Comparison of ENCODE assay signal across 20 cellular contexts in the genomic region with DNA sequence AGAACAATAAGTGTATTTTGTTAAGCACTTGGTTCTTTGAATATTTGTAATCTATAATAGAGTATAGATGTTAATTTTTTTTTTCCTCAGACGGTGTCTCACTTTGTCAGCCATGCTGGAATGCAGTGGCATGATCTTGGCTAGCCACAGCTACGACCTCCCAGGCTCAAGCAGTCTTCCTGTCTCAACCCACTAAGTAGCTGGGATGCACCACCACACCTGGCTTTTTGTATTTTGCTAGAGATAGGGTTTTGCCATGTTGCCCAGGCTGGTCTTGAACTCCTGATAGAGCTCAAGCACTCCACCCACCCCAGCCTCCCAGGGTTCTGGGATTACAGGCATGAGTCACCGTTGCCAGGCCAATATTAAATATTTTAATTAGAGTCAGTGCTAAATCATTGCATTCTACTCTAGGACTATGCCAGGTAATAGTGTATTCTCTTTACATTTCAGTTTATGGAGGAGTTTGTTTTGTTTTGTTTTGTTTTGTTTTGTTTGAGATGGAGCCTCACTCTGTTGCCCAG. TPM values are rescaled to one million over a fixed set of nuclear protein-coding genes. Genes with fewer than 3 reads are reported as not detected.
DNase-seq lines count a peak whose midpoint lies in the region; ATAC-seq and TF ChIP-seq lines count a peak whose summit lies in the region.
"Had no signal": no experiment of that assay in that cellular context is flagged by ENCODE, and none has a peak within 500 bp of the region (broad histone marks: within the 10 kb centered on the region; RNA-seq: fewer than 3 reads in every experiment).

No MANE protein-coding gene starts in this region.

- POLR2A ChIA-PET in PC-3 (lab: Charles Lee; ENCODE audit: unreplicated experiment) = no interaction called here

- TF ChIP-seq CTCF in PC-3 (conservative IDR thresholded peaks at IDR 0.05; ENCODE audit: low read depth, low read length) = no peak

- no peaks in the 10 kb centered on the region for H3K27me3 Mint-ChIP-seq in effector memory CD8-positive, alpha-beta T cell
- H3K27me3 Mint-ChIP-seq: activated CD4-positive, alpha-beta T cell treated with anti-CD3 and anti-CD28 coated beads, Interleukin-2, amount 10 ng/mL, durations not matched to agents 7 days and 5 days had no signal

- H3K36me3 Mint-ChIP-seq in effector memory CD8-positive, alpha-beta T cell (ENCODE audit: insufficient read depth) = peaks cover 18% of the 10 kb centered on the region

- WGBS in GM23248 (ENCODE audit: low coverage in 1 of 2, low lambda C conversion rate in 2 of 2, missing lambda C conversion rate in 2 of 2), 2 experiments = 69 to 74% methylated on average over 3 of the region's 3 CpGs

- ATAC-seq in PC-3 = peak; percentile 31; the same call in 1 of the 2 replicates
- ATAC-seq in effector memory CD8-positive, alpha-beta T cell (replicated peaks) = no peak
- ATAC-seq: K562 had no signal

- DNase-seq in GM23248 = peak; percentile 45
- peak; percentile 26 for DNase-seq in PC-3
- no peak for DNase-seq in effector memory CD8-positive, alpha-beta T cell
- peak; percentile 45 for DNase-seq in renal cortical epithelial cell (ENCODE audit: low read depth)
- no peak for DNase-seq in activated CD8-positive, alpha-beta memory T cell treated with anti-CD3 and anti-CD28 coated beads, Interleukin-2, amount 50 U/mL, for 48 hours
- DNase-seq in cerebellar nuclear complex (lab: John Stamatoyannopoulos, UW) = no peak
- no peak for DNase-seq in NCI-H748 (lab: John Stamatoyannopoulos, UW; ENCODE audit: unreplicated experiment)
- no peak for DNase-seq in amniotic stem cell (lab: John Stamatoyannopoulos, UW)
- DNase-seq: activated CD4-positive, alpha-beta T cell treated with anti-CD3 and anti-CD28 coated beads, Interleukin-2, amount 10 ng/mL, durations not matched to agents 7 days and 5 days; activated CD8-positive, alpha-beta memory T cell treated with anti-CD3 and anti-CD28 coated beads, Interleukin-2, amount 50 U/mL, for 4 hours; activated gamma-delta T cell treated with Interleukin-2 at 50 U/mL for 16 hours; anterior cingulate cortex; colonic mucosa; foreskin melanocyte; NCI-H1105; NCI-H2081 treated with DMSO at 0.1 percent for 48 hours; NCI-H526 had no signal

- H2AFZ ChIP-seq in GM23248 (no peak overlapping the region), PC-3 (ENCODE audit: low read length) (no peak overlapping the region)
- H2AFZ ChIP-seq: neural progenitor cell had no signal

- H3K9ac ChIP-seq in GM23248 = no peak overlapping the region
- no peak overlapping the region for H3K9ac ChIP-seq in PC-3 (ENCODE audit: low read length)
- H3K9ac ChIP-seq: neural progenitor cell had no signal

- H3K4me1 Mint-ChIP-seq in effector memory CD8-positive, alpha-beta T cell (ENCODE audit: low read depth in 2 of 2) = peaks cover 9 to 48% of the 10 kb centered on the region in 2 donors

- in situ Hi-C loops in GM23248 (cut with MboI) = no loop called here

- BruUV-seq in PC-3 (replicated peaks; lab: Mats Ljungman, UMichigan) = no TSS peak

- H4K20me1 ChIP-seq in GM23248 (ENCODE audit: insufficient read depth) (peaks cover 23% of the 10 kb centered on the region), PC-3 (ENCODE audit: low read length) (peaks cover 8% of the 10 kb centered on the region; the same call in 1 of the 2 replicates)

- no peaks in the 10 kb centered on the region for H3K9me3 Mint-ChIP-seq in effector memory CD8-positive, alpha-beta T cell
- H3K9me3 Mint-ChIP-seq: activated CD4-positive, alpha-beta T cell treated with anti-CD3 and anti-CD28 coated beads, Interleukin-2, amount 10 ng/mL, durations not matched to agents 7 days and 5 days had no signal

- H3K79me2 ChIP-seq in GM23248 (ENCODE audit: insufficient read depth) (peaks cover 100% of the 10 kb centered on the region), PC-3 (ENCODE audit: low read length) (peaks cover 98% of the 10 kb centered on the region)

- H3K4me3 ChIP-seq in GM23248 (no peak overlapping the region), PC-3 (ENCODE audit: low read length) (no peak overlapping the region)
- H3K4me3 ChIP-seq: colonic mucosa, K562, neural progenitor cell had no signal

- no peak overlapping the region for H3K4me2 ChIP-seq in GM23248 (ENCODE audit: unreplicated experiment)
- H3K4me2 ChIP-seq in PC-3 (ENCODE audit: low read length) = no peak overlapping the region
- H3K4me2 ChIP-seq: neural progenitor cell had no signal

- peak overlapping the region; percentile 15 to 69 for H3K27ac Mint-ChIP-seq in effector memory CD8-positive, alpha-beta T cell
- H3K27ac Mint-ChIP-seq: activated CD4-positive, alpha-beta T cell treated with anti-CD3 and anti-CD28 coated beads, Interleukin-2, amount 10 ng/mL, durations not matched to agents 7 days and 5 days; neural progenitor cell had no signal

- H3K27ac ChIP-seq in GM23248 (0 out of 2 replicates have a peak overlapping the region, but pooled peaks have one; percentile 4), PC-3 (ENCODE audit: low read length) (0 out of 2 replicates have a peak overlapping the region, but pooled peaks have one; percentile 16)
- H3K27ac ChIP-seq: C4-2B, colonic mucosa, neural progenitor cell had no signal

- no peaks in the 10 kb centered on the region for H3K27me3 ChIP-seq in GM23248 (replicated peaks; ENCODE audit: insufficient read depth)
- no peaks in the 10 kb centered on the region for H3K27me3 ChIP-seq in PC-3 (ENCODE audit: low read length)
- H3K27me3 ChIP-seq: colonic mucosa, neural progenitor cell had no signal

- H3K9me3 ChIP-seq in GM23248 (ENCODE audit: low read depth) (no peaks in the 10 kb centered on the region), PC-3 (ENCODE audit: low read length) (no peaks in the 10 kb centered on the region)
- H3K9me3 ChIP-seq: colonic mucosa had no signal

- H3K9me2 ChIP-seq in GM23248 (ENCODE audit: insufficient read depth) (no peaks in the 10 kb centered on the region), PC-3 (replicated peaks; ENCODE audit: low read length) (no peaks in the 10 kb centered on the region)

- intact Hi-C loops in PC-3 (cut with micrococcal nuclease) = loop anchor here (2.0 kb wide), 1 partner anchor 120 kb away; no protein-coding TSS in a partner anchor

- H3K4me3 Mint-ChIP-seq in effector memory CD8-positive, alpha-beta T cell = no peak overlapping the region
- H3K4me3 Mint-ChIP-seq: activated CD4-positive, alpha-beta T cell treated with anti-CD3 and anti-CD28 coated beads, Interleukin-2, amount 10 ng/mL, durations not matched to agents 7 days and 5 days; neural progenitor cell had no signal

- H3F3A ChIP-seq in GM23248 (ENCODE audit: insufficient read depth) (peaks cover 3% of the 10 kb centered on the region; the same call in 1 of the 2 replicates), PC-3 (ENCODE audit: low read length, unreplicated experiment) (no peaks in the 10 kb centered on the region)

- H3K36me3 ChIP-seq in GM23248 (ENCODE audit: low read depth) = no peaks in the 10 kb centered on the region
- H3K36me3 ChIP-seq in PC-3 (ENCODE audit: low read depth, low read length) = peaks cover 3% of the 10 kb centered on the region; the same call in 1 of the 2 replicates
- H3K36me3 ChIP-seq: colonic mucosa, neural progenitor cell had no signal

- CTCF ChIA-PET in PC-3 (lab: Charles Lee) = no interaction called here

- H3K4me1 ChIP-seq in GM23248 (ENCODE audit: insufficient read depth) = peaks cover 14% of the 10 kb centered on the region
- no peaks in the 10 kb centered on the region for H3K4me1 ChIP-seq in PC-3 (ENCODE audit: insufficient read depth, low read length)
- H3K4me1 ChIP-seq: colonic mucosa, neural progenitor cell had no signal

RNA-seq across cellular contexts. Expression of a gene that starts 41.4 kb away (rescaled TPM):
- 15.9 and 18.9 TPM in 2 replicates for total RNA-seq in GM23248 (2014; rRNA removed; shearing (Covaris generic))
- polyA plus RNA-seq in GM23248 (2016; fragmentation: Nextera tagmentation; extraction: Ambion mirVana) = 16.0 and 18.1 TPM in 2 replicates
- total RNA-seq in PC-3 (2014; rRNA removed) (18.4 and 20.9 TPM in 2 replicates), renal cortical epithelial cell (13.7 and 39.7 TPM in 2 replicates)

Comparison
In these comparisons a context has a peak if more than half of its experiments do, and no peak if none do; other contexts are left out.
1. DNase-seq: peak in GM23248 (single experiment), PC-3 (single experiment) and renal cortical epithelial cell (single experiment); none in effector memory CD8-positive, alpha-beta T cell (0 of 3), activated CD8-positive, alpha-beta memory T cell treated with anti-CD3 and anti-CD28 coated beads, Interleukin-2, amount 50 U/mL, for 48 hours (single experiment), cerebellar nuclear complex (0 of 2), NCI-H748 (single experiment) and amniotic stem cell (single experiment).